ENCODE assay signal across 1 cellular context in the genomic region with DNA sequence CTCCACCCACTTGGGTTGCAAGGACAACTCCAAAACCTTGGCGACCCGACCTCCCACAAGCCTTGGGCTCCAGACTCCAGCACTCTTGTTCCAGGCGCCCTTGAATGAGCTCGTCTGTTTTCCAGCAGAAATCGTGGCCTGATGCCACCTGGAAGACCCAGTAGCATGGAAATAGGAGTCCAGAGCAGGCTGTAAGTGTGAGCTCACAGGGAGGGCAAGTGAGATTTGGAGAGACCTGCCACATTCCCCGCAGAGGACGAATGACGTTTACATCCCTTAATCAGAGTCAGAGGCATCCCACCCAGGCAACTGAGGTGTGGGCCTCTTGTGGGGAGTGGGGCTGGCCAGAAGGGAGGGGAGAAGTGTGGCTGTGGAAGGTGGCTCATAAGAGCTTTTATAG.
TF ChIP-seq lines count a peak whose summit lies in the region.

No MANE protein-coding gene starts in this region.

TF ChIP-seq in HepG2, 621 proteins besides CTCF, POLR2A, EP300 and RAD21 (continued from another document):
- TF ChIP-seq UBTF (CRISPR knock-in tag; IDR thresholded peaks at IDR 0.05), result no peak
- no peak for TF ChIP-seq MTF2 (CRISPR knock-in tag; IDR thresholded peaks at IDR 0.05; ENCODE audit: borderline replicate concordance)
- no peak for TF ChIP-seq MEIS1 (CRISPR knock-in tag; IDR thresholded peaks at IDR 0.05; ENCODE audit: borderline replicate concordance)
- no peak for TF ChIP-seq ZFP41 (CRISPR knock-in tag; IDR thresholded peaks at IDR 0.05; ENCODE audit: borderline replicate concordance)
- TF ChIP-seq JUN (CRISPR knock-in tag; IDR thresholded peaks at IDR 0.05), result no peak
- no peak for TF ChIP-seq ELF3 (CRISPR knock-in tag; IDR thresholded peaks at IDR 0.05)
- no peak for TF ChIP-seq MZF1 (CRISPR knock-in tag; IDR thresholded peaks at IDR 0.05; ENCODE audit: borderline replicate concordance)
